In genomic region chr2:128536925-128537620, GRCh38 we compare ENCODE assay signal across 9 cellular contexts.
A peak's percentile ranks its signal among the peaks of the same experiment; 100 is the strongest.
DNase-seq lines count a peak whose midpoint lies in the region; ATAC-seq and TF ChIP-seq lines count a peak whose summit lies in the region.
"Had no signal": no experiment of that assay in that cellular context is flagged by ENCODE, and none has a peak within 500 bp of the region (broad histone marks: within the 10 kb centered on the region; RNA-seq: fewer than 3 reads in every experiment).

No MANE protein-coding gene starts in this region.

- peaks cover 6% of the 10 kb centered on the region for H3K4me1 Mint-ChIP-seq in T-helper 1 cell treated with Interleukin-12 subunit alpha and Interleukin-12 subunit beta and Interleukin-4 antibody, amounts not matched to agents 30 μg/mL and 1 μg/mL, for 36 hours (ENCODE audit: low read depth)

- DNase-seq in T-helper 1 cell (no peak), NCI-H526 treated with DMSO at 0.1 percent for 48 hours (lab: John Stamatoyannopoulos, UW) (peak; percentile 30), epithelial cell of esophagus (ENCODE audit: low read depth) (peak; percentile 5), skeletal muscle cell (ENCODE audit: low read depth) (peak; percentile 93), NOMO-1 treated with DMSO at 0.1 percent for 48 hours (lab: John Stamatoyannopoulos, UW; ENCODE audit: unreplicated experiment) (no peak)
- DNase-seq: ACHN had no signal

- no peak for TF ChIP-seq CTCF in epithelial cell of esophagus (IDR thresholded peaks at IDR 0.05; ENCODE audit: insufficient read depth, low read depth, low read length, missing control alignments)

- ATAC-seq in GM19397 (IDR thresholded peaks at IDR 0.05; ENCODE audit: unreplicated experiment) (no peak), GM19351 (IDR thresholded peaks at IDR 0.05; ENCODE audit: unreplicated experiment) (no peak)

- no peaks in the 10 kb centered on the region for H3K36me3 Mint-ChIP-seq in T-helper 1 cell treated with Interleukin-12 subunit alpha and Interleukin-12 subunit beta and Interleukin-4 antibody, amounts not matched to agents 30 μg/mL and 1 μg/mL, for 36 hours (ENCODE audit: low read depth)

- H3K9me3 Mint-ChIP-seq in T-helper 1 cell treated with Interleukin-12 subunit alpha and Interleukin-12 subunit beta and Interleukin-4 antibody, amounts not matched to agents 30 μg/mL and 1 μg/mL, for 36 hours, result no peaks in the 10 kb centered on the region

- H3K27me3 Mint-ChIP-seq in T-helper 1 cell treated with Interleukin-12 subunit alpha and Interleukin-12 subunit beta and Interleukin-4 antibody, amounts not matched to agents 30 μg/mL and 1 μg/mL, for 36 hours (ENCODE audit: low read depth), result peaks cover 14% of the 10 kb centered on the region

- no peak overlapping the region for H3K4me3 Mint-ChIP-seq in T-helper 1 cell treated with Interleukin-12 subunit alpha and Interleukin-12 subunit beta and Interleukin-4 antibody, amounts not matched to agents 30 μg/mL and 1 μg/mL, for 36 hours

- no peak overlapping the region for H3K4me3 ChIP-seq in epithelial cell of esophagus (ENCODE audit: low read length)
- no peak overlapping the region for H3K4me3 ChIP-seq in skeletal muscle cell (ENCODE audit: low read depth, low read length)

- peak overlapping the region; percentile 34 for H3K27ac Mint-ChIP-seq in T-helper 1 cell treated with Interleukin-12 subunit alpha and Interleukin-12 subunit beta and Interleukin-4 antibody, amounts not matched to agents 30 μg/mL and 1 μg/mL, for 36 hours

Comparison
In these comparisons a context has a peak if more than half of its experiments do, and no peak if none do; other contexts are left out.
1. DNase-seq: peak in NCI-H526 treated with DMSO at 0.1 percent for 48 hours (single experiment), epithelial cell of esophagus (single experiment) and skeletal muscle cell (single experiment); none in T-helper 1 cell (0 of 5) and NOMO-1 treated with DMSO at 0.1 percent for 48 hours (single experiment).